In genomic region chr9:127187231-127187956, GRCh38 we compare ENCODE assay signal across 8 cellular contexts.
A peak's percentile ranks its signal among the peaks of the same experiment; 100 is the strongest.
DNase-seq lines count a peak whose midpoint lies in the region; ATAC-seq, FAIRE-seq and TF ChIP-seq lines count a peak whose summit lies in the region.

No MANE protein-coding gene starts in this region.

- no peaks in the 10 kb centered on the region for H3K4me1 Mint-ChIP-seq in activated CD8-positive, alpha-beta T cell treated with anti-CD3 and anti-CD28 coated beads for 36 hours (ENCODE audit: low read depth)
- H3K4me1 Mint-ChIP-seq in activated CD8-positive, alpha-beta T cell treated with anti-CD3 and anti-CD28 coated beads, Interleukin-2, amount 10 ng/mL, durations not matched to agents 7 days and 5 days (ENCODE audit: low read depth), result peaks cover 6% of the 10 kb centered on the region
- no peaks in the 10 kb centered on the region for H3K4me1 Mint-ChIP-seq in immature natural killer cell

- no peak for FAIRE-seq in urothelium cell line (lab: Jason Lieb, UNC)

- no peaks in the 10 kb centered on the region for H3K27me3 Mint-ChIP-seq in activated CD8-positive, alpha-beta T cell treated with anti-CD3 and anti-CD28 coated beads for 36 hours
- H3K27me3 Mint-ChIP-seq in activated CD8-positive, alpha-beta T cell treated with anti-CD3 and anti-CD28 coated beads, Interleukin-2, amount 10 ng/mL, durations not matched to agents 7 days and 5 days (ENCODE audit: low read depth), result no peaks in the 10 kb centered on the region
- peaks cover 1 to 3% (median 2%) of the 10 kb centered on the region in 3 donors for H3K27me3 Mint-ChIP-seq in immature natural killer cell (ENCODE audit: low read depth in 3 of 3)

- ATAC-seq in activated CD8-positive, alpha-beta T cell treated with anti-CD3 and anti-CD28 coated beads for 36 hours, result peak; percentile 47
- ATAC-seq in activated CD8-positive, alpha-beta T cell treated with anti-CD3 and anti-CD28 coated beads, Interleukin-2, amount 10 ng/mL, durations not matched to agents 7 days and 5 days, result no peak

- POLR2A ChIA-PET in activated CD8-positive, alpha-beta T cell treated with anti-CD3 and anti-CD28 coated beads for 36 hours (lab: Charles Lee), result no interaction called here
- POLR2A ChIA-PET in activated CD8-positive, alpha-beta T cell treated with anti-CD3 and anti-CD28 coated beads, Interleukin-2, amount 10 ng/mL, durations not matched to agents 7 days and 5 days (lab: Charles Lee), result no interaction called here

- no peak overlapping the region for H3K4me3 Mint-ChIP-seq in activated CD8-positive, alpha-beta T cell treated with anti-CD3 and anti-CD28 coated beads for 36 hours
- no peak overlapping the region for H3K4me3 Mint-ChIP-seq in activated CD8-positive, alpha-beta T cell treated with anti-CD3 and anti-CD28 coated beads, Interleukin-2, amount 10 ng/mL, durations not matched to agents 7 days and 5 days
- no peak overlapping the region for H3K4me3 Mint-ChIP-seq in immature natural killer cell

- CTCF ChIA-PET in activated CD8-positive, alpha-beta T cell treated with anti-CD3 and anti-CD28 coated beads for 36 hours (lab: Charles Lee), result interaction anchor here (1.5 kb wide), 1 partner anchor 247 kb away, joined by 4 read pairs; no protein-coding TSS in a partner anchor
- CTCF ChIA-PET in activated CD8-positive, alpha-beta T cell treated with anti-CD3 and anti-CD28 coated beads, Interleukin-2, amount 10 ng/mL, durations not matched to agents 7 days and 5 days (lab: Charles Lee), result interaction anchor here (1.5 kb wide), 1 partner anchor 246 kb away, joined by 3 read pairs; no protein-coding TSS in a partner anchor

- H3K36me3 Mint-ChIP-seq in activated CD8-positive, alpha-beta T cell treated with anti-CD3 and anti-CD28 coated beads for 36 hours (ENCODE audit: low read depth), result peaks cover 2% of the 10 kb centered on the region
- no peaks in the 10 kb centered on the region for H3K36me3 Mint-ChIP-seq in activated CD8-positive, alpha-beta T cell treated with anti-CD3 and anti-CD28 coated beads, Interleukin-2, amount 10 ng/mL, durations not matched to agents 7 days and 5 days (ENCODE audit: low read depth)
- peaks cover 5 to 8% (median 7%) of the 10 kb centered on the region in 3 donors for H3K36me3 Mint-ChIP-seq in immature natural killer cell

- DNase-seq in activated CD8-positive, alpha-beta T cell treated with anti-CD3 and anti-CD28 coated beads for 36 hours, result peak; percentile 20
- no peak for DNase-seq in activated CD8-positive, alpha-beta T cell treated with anti-CD3 and anti-CD28 coated beads, Interleukin-2, amount 10 ng/mL, durations not matched to agents 7 days and 5 days
- DNase-seq in dedifferentiated amniotic fluid mesenchymal stem cell (ENCODE audit: extremely low spot score) (peak; percentile 99), medulla oblongata (ENCODE audit: extremely low spot score) (peak; percentile 17), urothelium cell line (ENCODE audit: low spot score) (peak; percentile 66), immature natural killer cell (no peak), NCI-H187 treated with DMSO at 0.1 percent for 48 hours (lab: John Stamatoyannopoulos, UW) (no peak), NCI-H1694 (lab: John Stamatoyannopoulos, UW) (no peak)

- H3K27ac Mint-ChIP-seq in activated CD8-positive, alpha-beta T cell treated with anti-CD3 and anti-CD28 coated beads for 36 hours, result no peak overlapping the region
- no peak overlapping the region for H3K27ac Mint-ChIP-seq in activated CD8-positive, alpha-beta T cell treated with anti-CD3 and anti-CD28 coated beads, Interleukin-2, amount 10 ng/mL, durations not matched to agents 7 days and 5 days
- H3K27ac Mint-ChIP-seq in immature natural killer cell, result no peak overlapping the region

- intact Hi-C loops in activated CD8-positive, alpha-beta T cell treated with anti-CD3 and anti-CD28 coated beads for 36 hours (cut with micrococcal nuclease), result no loop called here

- TF ChIP-seq CTCF in activated CD8-positive, alpha-beta T cell treated with anti-CD3 and anti-CD28 coated beads for 36 hours (IDR thresholded peaks at IDR 0.05), result no peak

- no peaks in the 10 kb centered on the region for H3K9me3 Mint-ChIP-seq in activated CD8-positive, alpha-beta T cell treated with anti-CD3 and anti-CD28 coated beads for 36 hours
- no peaks in the 10 kb centered on the region for H3K9me3 Mint-ChIP-seq in activated CD8-positive, alpha-beta T cell treated with anti-CD3 and anti-CD28 coated beads, Interleukin-2, amount 10 ng/mL, durations not matched to agents 7 days and 5 days (ENCODE audit: insufficient read depth)
- no peaks in the 10 kb centered on the region for H3K9me3 Mint-ChIP-seq in immature natural killer cell

Comparison
In these comparisons a context has a peak if more than half of its experiments do, and no peak if none do; other contexts are left out.
1. DNase-seq: peak in activated CD8-positive, alpha-beta T cell treated with anti-CD3 and anti-CD28 coated beads for 36 hours (single experiment), dedifferentiated amniotic fluid mesenchymal stem cell (single experiment), medulla oblongata (single experiment) and urothelium cell line (single experiment); none in activated CD8-positive, alpha-beta T cell treated with anti-CD3 and anti-CD28 coated beads, Interleukin-2, amount 10 ng/mL, durations not matched to agents 7 days and 5 days (single experiment), immature natural killer cell (0 of 3), NCI-H187 treated with DMSO at 0.1 percent for 48 hours (single experiment) and NCI-H1694 (single experiment).